In genomic region chr2:171086352-171087290, GRCh38 we compare ENCODE assay signal across 8 cellular contexts.
DNase-seq lines count a peak whose midpoint lies in the region; ATAC-seq and TF ChIP-seq lines count a peak whose summit lies in the region.

No MANE protein-coding gene starts in this region.

- no peak overlapping the region for H3K4me3 ChIP-seq in GM12875 (ENCODE audit: low read depth, low read length)
- H3K4me3 ChIP-seq in NT2/D1 (ENCODE audit: insufficient read length, low read depth): no peak overlapping the region
- H3K4me3 ChIP-seq in coronary artery: no peak overlapping the region

- H3K36me3 Mint-ChIP-seq in activated T-helper 2 cell treated with anti-CD3 and anti-CD28 coated beads, Interferon-gamma antibody, Interleukin-2, Interleukin-4, amounts not matched to agents 10 μg/mL and 5 μg/mL and 100 μg/mL, durations not matched to agents 14 hours and 24 hours and 36 hours (ENCODE audit: low read depth): peaks cover 22% of the 10 kb centered on the region

- no peak for ATAC-seq in GM21528 (IDR thresholded peaks at IDR 0.05; ENCODE audit: low FRiP score, unreplicated experiment)

- DNase-seq in NT2/D1 (ENCODE audit: low read depth, low spot score): peak; percentile 22
- DNase-seq in activated T-helper 2 cell treated with anti-CD3 and anti-CD28 coated beads, Interferon-gamma antibody, Interleukin-2, Interleukin-4, amounts not matched to agents 10 μg/mL and 5 μg/mL and 100 μg/mL, durations not matched to agents 14 hours and 24 hours and 36 hours (ENCODE audit: low spot score): peak; percentile 33
- DNase-seq in globus pallidus (ENCODE audit: low spot score): peak; percentile 62
- DNase-seq in pulmonary artery endothelial cell (ENCODE audit: low read depth, low spot score): peak; percentile 19
- no peak for DNase-seq in coronary artery (ENCODE audit: low spot score)

- intact Hi-C loops in activated T-helper 2 cell treated with anti-CD3 and anti-CD28 coated beads, Interferon-gamma antibody, Interleukin-2, Interleukin-4, amounts not matched to agents 10 μg/mL and 5 μg/mL and 100 μg/mL, durations not matched to agents 14 hours and 24 hours and 36 hours (cut with micrococcal nuclease): loop anchor here (1.0 to 5.0 kb wide), 7 partner anchors 51 to 330 kb away; no protein-coding TSS in a partner anchor

- no peaks in the 10 kb centered on the region for H3K27me3 ChIP-seq in NT2/D1 (ENCODE audit: insufficient read depth, insufficient read length)

- peaks cover 61% of the 10 kb centered on the region for H3K4me1 Mint-ChIP-seq in activated T-helper 2 cell treated with anti-CD3 and anti-CD28 coated beads, Interferon-gamma antibody, Interleukin-2, Interleukin-4, amounts not matched to agents 10 μg/mL and 5 μg/mL and 100 μg/mL, durations not matched to agents 14 hours and 24 hours and 36 hours (ENCODE audit: low read depth)

- H3K9me3 Mint-ChIP-seq in activated T-helper 2 cell treated with anti-CD3 and anti-CD28 coated beads, Interferon-gamma antibody, Interleukin-2, Interleukin-4, amounts not matched to agents 10 μg/mL and 5 μg/mL and 100 μg/mL, durations not matched to agents 14 hours and 24 hours and 36 hours: no peaks in the 10 kb centered on the region

- H3K27me3 Mint-ChIP-seq in activated T-helper 2 cell treated with anti-CD3 and anti-CD28 coated beads, Interferon-gamma antibody, Interleukin-2, Interleukin-4, amounts not matched to agents 10 μg/mL and 5 μg/mL and 100 μg/mL, durations not matched to agents 14 hours and 24 hours and 36 hours (ENCODE audit: low read depth): no peaks in the 10 kb centered on the region

- no peak overlapping the region for H3K9ac ChIP-seq in NT2/D1 (ENCODE audit: insufficient read length, low read depth)

- H3K4me3 Mint-ChIP-seq in activated T-helper 2 cell treated with anti-CD3 and anti-CD28 coated beads, Interferon-gamma antibody, Interleukin-2, Interleukin-4, amounts not matched to agents 10 μg/mL and 5 μg/mL and 100 μg/mL, durations not matched to agents 14 hours and 24 hours and 36 hours (ENCODE audit: low read depth): peak overlapping the region; percentile 78

- peak overlapping the region; percentile 69 for H3K27ac Mint-ChIP-seq in activated T-helper 2 cell treated with anti-CD3 and anti-CD28 coated beads, Interferon-gamma antibody, Interleukin-2, Interleukin-4, amounts not matched to agents 10 μg/mL and 5 μg/mL and 100 μg/mL, durations not matched to agents 14 hours and 24 hours and 36 hours

- H3K27ac ChIP-seq in 22Rv1: no peak overlapping the region
- no peak overlapping the region for H3K27ac ChIP-seq in coronary artery

- H3K4me1 ChIP-seq in NT2/D1 (ENCODE audit: insufficient read depth, insufficient read length): no peaks in the 10 kb centered on the region

- H3K36me3 ChIP-seq in NT2/D1 (ENCODE audit: insufficient read depth, insufficient read length, low read length): no peaks in the 10 kb centered on the region

- H3K9me3 ChIP-seq in NT2/D1 (ENCODE audit: insufficient read depth, low read length): no peaks in the 10 kb centered on the region

- peak; percentile 72 for TF ChIP-seq CTCF in 22Rv1 (IDR thresholded peaks at IDR 0.05)
- peak; percentile 67; the same call in 1 of the 2 replicates for TF ChIP-seq CTCF in GM12875 (IDR thresholded peaks at IDR 0.05; ENCODE audit: borderline replicate concordance, insufficient read depth, low read depth, low read length)
- TF ChIP-seq CTCF in coronary artery (IDR thresholded peaks at IDR 0.05): no peak
